ENCODE assay signal across 8 cellular contexts in the genomic region with DNA sequence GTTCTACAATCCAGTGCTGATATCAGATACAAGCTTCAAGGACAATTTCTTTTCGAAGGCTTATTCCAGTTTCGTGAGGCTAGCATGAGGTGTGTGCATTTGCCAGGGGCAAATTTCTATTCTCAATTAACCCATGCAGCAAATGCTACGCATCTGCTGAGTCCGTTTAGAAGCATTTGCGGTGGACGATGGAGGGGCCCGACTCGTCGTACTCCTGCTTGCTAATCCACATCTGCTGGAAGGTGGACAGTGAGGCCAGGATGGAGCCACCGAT.
A peak's percentile ranks its signal among the peaks of the same experiment; 100 is the strongest.
DNase-seq lines count a peak whose midpoint lies in the region; ATAC-seq and TF ChIP-seq lines count a peak whose summit lies in the region.

No MANE protein-coding gene starts in this region.

- peak overlapping the region; percentile 84 for H3K4me3 ChIP-seq in GM12864 (ENCODE audit: low read depth, low read length)
- H3K4me3 ChIP-seq in SU-DHL-6 (ENCODE audit: insufficient read depth, low read length, poor library complexity, severe bottlenecking): peak overlapping the region; percentile 93
- peak overlapping the region; percentile 95 for H3K4me3 ChIP-seq in fibroblast of pulmonary artery (replicated peaks; ENCODE audit: low read depth, low read length)
- H3K4me3 ChIP-seq in retinal pigment epithelial cell (ENCODE audit: low read length): peak overlapping the region; percentile 97

- peak overlapping the region; percentile 94 for H3K9ac ChIP-seq in SU-DHL-6 (ENCODE audit: low read length)

- TF ChIP-seq CTCF in GM12864 (IDR thresholded peaks at IDR 0.05; ENCODE audit: low read depth, low read length, missing control alignments): no peak
- no peak for TF ChIP-seq CTCF in SU-DHL-6 (IDR thresholded peaks at IDR 0.05; ENCODE audit: insufficient read depth, low read length, poor library complexity, severe bottlenecking)
- no peak for TF ChIP-seq CTCF in fibroblast of pulmonary artery (IDR thresholded peaks at IDR 0.05; ENCODE audit: low read length, missing control alignments)
- no peak for TF ChIP-seq CTCF in retinal pigment epithelial cell (conservative IDR thresholded peaks at IDR 0.05; ENCODE audit: low read depth, low read length)

- H3K36me3 ChIP-seq in SU-DHL-6 (ENCODE audit: low read length): peaks cover 31% of the 10 kb centered on the region

- no peaks in the 10 kb centered on the region for H3K27me3 ChIP-seq in SU-DHL-6 (ENCODE audit: low read length)

- peak overlapping the region; percentile 82; the same call in 1 of the 2 replicates for H3K27ac ChIP-seq in SU-DHL-6 (ENCODE audit: low read depth, low read length)

- peaks cover 69% of the 10 kb centered on the region for H3F3A ChIP-seq in SU-DHL-6 (ENCODE audit: insufficient read depth)

- H2AFZ ChIP-seq in SU-DHL-6 (ENCODE audit: low read depth, low read length, severe bottlenecking): no peak overlapping the region

- H3K79me2 ChIP-seq in SU-DHL-6 (ENCODE audit: insufficient read depth, low read length): peaks cover 24% of the 10 kb centered on the region

- DNase-seq in GM12864 (ENCODE audit: low read depth) (no peak), fibroblast of pulmonary artery (ENCODE audit: low read depth) (peak; percentile 20), retinal pigment epithelial cell (ENCODE audit: low read depth) (no peak), NCI-H774 (lab: John Stamatoyannopoulos, UW) (no peak), cerebellar cortex (ENCODE audit: low spot score) (no peak), NCI-H2081 treated with DMSO at 0.1 percent for 48 hours (lab: John Stamatoyannopoulos, UW) (no peak)

- no peak for ATAC-seq in GM21723 (IDR thresholded peaks at IDR 0.05; ENCODE audit: unreplicated experiment)

- no peaks in the 10 kb centered on the region for H3K9me2 ChIP-seq in SU-DHL-6 (replicated peaks; ENCODE audit: insufficient read depth, low read length)

- H3K4me2 ChIP-seq in SU-DHL-6 (ENCODE audit: low read depth, low read length, poor library complexity, severe bottlenecking): peak overlapping the region; percentile 74

- H4K20me1 ChIP-seq in SU-DHL-6 (ENCODE audit: low read depth, low read length): peaks cover 26% of the 10 kb centered on the region

- H3K9me3 ChIP-seq in SU-DHL-6 (ENCODE audit: insufficient read depth, low read length): no peaks in the 10 kb centered on the region
